Comparison of ENCODE assay signal across 9 cellular contexts in genomic region chr7:95478139-95479037, GRCh38. TPM values are rescaled to one million over a fixed set of nuclear protein-coding genes. Genes with fewer than 3 reads are reported as not detected.
DNase-seq lines count a peak whose midpoint lies in the region; ATAC-seq and TF ChIP-seq lines count a peak whose summit lies in the region.
"Had no signal": no experiment of that assay in that cellular context is flagged by ENCODE, and none has a peak within 500 bp of the region (broad histone marks: within the 10 kb centered on the region; RNA-seq: fewer than 3 reads in every experiment).

No MANE protein-coding gene starts in this region.

- H3K4me1 Mint-ChIP-seq in neural progenitor cell: peaks cover 50% of the 10 kb centered on the region
- peaks cover 5% of the 10 kb centered on the region for H3K4me1 Mint-ChIP-seq in CD4-positive, alpha-beta T cell (ENCODE audit: low read depth)

- no peak overlapping the region for H3K27ac ChIP-seq in neural progenitor cell
- no peak overlapping the region for H3K27ac ChIP-seq in CD4-positive, alpha-beta T cell (ENCODE audit: low read depth, low read length)
- H3K27ac ChIP-seq: HL-60 had no signal

- H3K9ac ChIP-seq in endocrine pancreas (ENCODE audit: control insufficient read depth, insufficient read depth, low read length) (no peak overlapping the region), neural progenitor cell (no peak overlapping the region)

- DNase-seq in EL: peak; percentile 43
- peak; percentile 88 for DNase-seq in NCI-H69 (lab: John Stamatoyannopoulos, UW)
- peak; percentile 54 for DNase-seq in neural progenitor cell (ENCODE audit: low spot score)
- DNase-seq in activated T-cell treated with anti-CD3 and anti-CD28 coated beads, Interleukin-2, amount 50 U/mL, for 1 hour: no peak
- DNase-seq in activated CD4-positive, alpha-beta T cell treated with anti-CD3 and anti-CD28 coated beads for 4 hours: no peak
- DNase-seq in CD4-positive, alpha-beta T cell: no peak

- peaks cover 11% of the 10 kb centered on the region for H3K4me1 ChIP-seq in endocrine pancreas (ENCODE audit: control insufficient read depth, insufficient read depth, low read length)
- H3K4me1 ChIP-seq in neural progenitor cell: peaks cover 25% of the 10 kb centered on the region

- H3K79me2 ChIP-seq in neural progenitor cell (ENCODE audit: low read depth): no peaks in the 10 kb centered on the region

- POLR2A ChIA-PET in CD4-positive, alpha-beta T cell (lab: Charles Lee): no interaction called here

- no peak for ATAC-seq in GM21390 (IDR thresholded peaks at IDR 0.05; ENCODE audit: unreplicated experiment)
- ATAC-seq in CD4-positive, alpha-beta T cell (ENCODE audit: poor library complexity): no peak

- peak overlapping the region; percentile 81 for H2AFZ ChIP-seq in neural progenitor cell (replicated peaks)

- peaks cover 6% of the 10 kb centered on the region for H3K9me3 Mint-ChIP-seq in neural progenitor cell
- no peaks in the 10 kb centered on the region for H3K9me3 Mint-ChIP-seq in CD4-positive, alpha-beta T cell

- peaks cover 3% of the 10 kb centered on the region for H3K27me3 Mint-ChIP-seq in neural progenitor cell (ENCODE audit: insufficient read depth, low read depth)
- peaks cover 11% of the 10 kb centered on the region for H3K27me3 Mint-ChIP-seq in CD4-positive, alpha-beta T cell

- H3K36me3 Mint-ChIP-seq in neural progenitor cell: no peaks in the 10 kb centered on the region
- H3K36me3 Mint-ChIP-seq in CD4-positive, alpha-beta T cell (ENCODE audit: low read depth): no peaks in the 10 kb centered on the region

- H3K36me3 ChIP-seq in endocrine pancreas (ENCODE audit: control insufficient read depth, insufficient read depth, low read length) (no peaks in the 10 kb centered on the region), neural progenitor cell (no peaks in the 10 kb centered on the region)

- H4K20me1 ChIP-seq in neural progenitor cell (ENCODE audit: low read depth): no peaks in the 10 kb centered on the region

- H3K9me3 ChIP-seq in endocrine pancreas (ENCODE audit: control insufficient read depth, low read length) (no peaks in the 10 kb centered on the region), neural progenitor cell (ENCODE audit: low read depth) (no peaks in the 10 kb centered on the region)
- H3K9me3 ChIP-seq in CD4-positive, alpha-beta T cell (ENCODE audit: control insufficient read depth, low read length): no peaks in the 10 kb centered on the region

- intact Hi-C loops in CD4-positive, alpha-beta T cell (cut with DNase I, micrococcal nuclease): loop anchor here in 1 of 2 experiments (10.0 kb wide), 1 partner anchor 284 kb away; no protein-coding TSS in a partner anchor

- peak; percentile 57 for TF ChIP-seq CTCF in neural progenitor cell (IDR thresholded peaks at IDR 0.05)
- TF ChIP-seq CTCF in CD4-positive, alpha-beta T cell (IDR thresholded peaks at IDR 0.05): no peak

- H3K4me2 ChIP-seq in neural progenitor cell: no peak overlapping the region

- peak overlapping the region; percentile 28 for H3K4me3 Mint-ChIP-seq in neural progenitor cell
- no peak overlapping the region for H3K4me3 Mint-ChIP-seq in CD4-positive, alpha-beta T cell

- H3F3A ChIP-seq in neural progenitor cell (ENCODE audit: low read depth): peaks cover 12% of the 10 kb centered on the region

- H3K4me3 ChIP-seq in endocrine pancreas (ENCODE audit: control insufficient read depth, insufficient read depth, low read length) (peak overlapping the region; percentile 79), neural progenitor cell (no peak overlapping the region)

- peak overlapping the region; percentile 99 for H3K27ac Mint-ChIP-seq in neural progenitor cell
- H3K27ac Mint-ChIP-seq in CD4-positive, alpha-beta T cell: no peak overlapping the region

- H3K27me3 ChIP-seq in endocrine pancreas (ENCODE audit: control insufficient read depth, insufficient read depth, low read length): no peaks in the 10 kb centered on the region
- no peaks in the 10 kb centered on the region for H3K27me3 ChIP-seq in neural progenitor cell
- H3K27me3 ChIP-seq in CD4-positive, alpha-beta T cell (ENCODE audit: control insufficient read depth, insufficient read depth, low read length): no peaks in the 10 kb centered on the region

- CTCF ChIA-PET in CD4-positive, alpha-beta T cell (lab: Charles Lee): no interaction called here

RNA-seq across cellular contexts. Expression of gene ASB4, which starts 7.4 kb away (rescaled TPM):
- total RNA-seq in neural progenitor cell (ENCODE audit: low replicate concordance): not detected in 2 replicates
- not detected for total RNA-seq in CD4-positive, alpha-beta T cell

RNA-seq across cellular contexts. Expression of gene PON2, which starts 43.6 kb away (rescaled TPM):
- total RNA-seq in neural progenitor cell (ENCODE audit: low replicate concordance): 123 and 190 TPM in 2 replicates
- total RNA-seq in CD4-positive, alpha-beta T cell: 1 to 10 TPM; 5.4 to 6.7 TPM

Comparison
In these comparisons a context has a peak if more than half of its experiments do, and no peak if none do; other contexts are left out.
1. DNase-seq: peak in EL (single experiment), NCI-H69 (single experiment) and neural progenitor cell (single experiment); none in activated T-cell treated with anti-CD3 and anti-CD28 coated beads, Interleukin-2, amount 50 U/mL, for 1 hour (single experiment), activated CD4-positive, alpha-beta T cell treated with anti-CD3 and anti-CD28 coated beads for 4 hours (0 of 2) and CD4-positive, alpha-beta T cell (0 of 10).
2. RNA of gene PON2, which starts 43.6 kb away (total RNA-seq): 123 to 190 TPM in neural progenitor cell; 5.4 to 6.7 TPM in CD4-positive, alpha-beta T cell; every median in the first group is over 10 times any median in the second.